Comparison of ENCODE assay signal across 9 cellular contexts in the genomic region with DNA sequence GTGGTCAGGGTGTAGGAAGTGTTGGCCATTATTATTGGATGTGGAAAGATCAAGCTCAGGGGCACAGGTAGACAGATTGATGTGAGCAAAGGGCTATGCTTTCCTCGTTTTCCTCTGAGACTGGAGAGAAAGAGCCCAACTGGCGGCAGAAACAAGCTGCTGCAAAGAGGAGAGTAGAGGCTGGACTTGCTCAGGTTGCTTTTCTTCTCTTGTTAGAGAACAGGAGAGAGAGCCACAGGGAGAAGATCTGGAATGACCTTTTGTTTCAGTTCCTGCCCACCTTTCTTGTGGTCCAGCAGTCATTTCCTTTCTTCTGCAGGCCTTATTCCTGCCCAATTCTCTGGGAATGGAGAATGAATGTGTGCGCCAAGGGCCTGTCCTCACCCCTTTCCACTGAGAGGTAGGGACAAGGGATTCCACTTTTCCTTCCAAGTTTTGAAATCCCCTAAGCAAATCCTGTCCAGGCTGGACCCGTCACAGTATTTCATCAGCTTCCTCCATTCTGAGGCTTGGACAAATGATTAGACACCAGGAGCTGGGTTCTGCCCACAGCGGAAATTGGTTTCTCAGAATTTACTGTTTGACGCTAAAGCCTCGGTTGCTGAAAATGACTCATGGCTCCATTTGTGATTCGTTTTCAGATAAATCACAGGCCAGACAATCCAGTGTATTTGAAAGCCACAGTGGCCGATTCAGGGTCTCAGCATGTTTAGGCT. TPM values are rescaled to one million over a fixed set of nuclear protein-coding genes. Genes with fewer than 3 reads are reported as not detected.
A peak's percentile ranks its signal among the peaks of the same experiment; 100 is the strongest.
DNase-seq lines count a peak whose midpoint lies in the region; ATAC-seq and TF ChIP-seq lines count a peak whose summit lies in the region.
"Had no signal": no experiment of that assay in that cellular context is flagged by ENCODE, and none has a peak within 500 bp of the region (broad histone marks: within the 10 kb centered on the region; RNA-seq: fewer than 3 reads in every experiment).

No MANE protein-coding gene starts in this region.

- no peaks in the 10 kb centered on the region for H3K79me2 ChIP-seq in SK-N-SH (ENCODE audit: insufficient read depth)

- H3K4me2 ChIP-seq in SK-N-SH: no peak overlapping the region

- DNase-seq in activated gamma-delta T cell treated with Interleukin-2 at 50 U/mL for 16 hours (peak; percentile 26), activated gamma-delta T cell (lab: John Stamatoyannopoulos, UW) (no peak), SK-N-SH (no peak), A172 (ENCODE audit: low spot score) (no peak), DMS114 treated with DMSO at 0.1 percent for 48 hours (lab: John Stamatoyannopoulos, UW; ENCODE audit: unreplicated experiment) (no peak)
- DNase-seq in activated CD4-positive, alpha-beta T cell treated with anti-CD3 and anti-CD28 coated beads for 36 hours: peak; percentile 64
- DNase-seq in central memory CD4-positive, alpha-beta T cell: peak; percentile 51
- DNase-seq: ACHN had no signal

- no peaks in the 10 kb centered on the region for H3K36me3 ChIP-seq in SK-N-SH (replicated peaks in 1 of 2; ENCODE audit: control insufficient read depth in 1 of 2, insufficient read depth in 2 of 2, low read length in 1 of 2)

- no peak overlapping the region for H3K9ac ChIP-seq in SK-N-SH

- TF ChIP-seq CTCF in SK-N-SH (IDR thresholded peaks at IDR 0.05): no peak

- POLR2A ChIA-PET in activated CD4-positive, alpha-beta T cell treated with anti-CD3 and anti-CD28 coated beads for 36 hours (lab: Charles Lee): interaction anchor here (1.3 kb wide), 1 partner anchor 8 kb away, joined by 8 read pairs; no protein-coding TSS in a partner anchor
- POLR2A ChIA-PET in SK-N-SH (lab: Yijun Ruan, JAX): no interaction called here

- no peak overlapping the region for H3K27ac ChIP-seq in SK-N-SH (ENCODE audit: low read depth in 2 of 2, low read length in 1 of 2)

- no peaks in the 10 kb centered on the region for H3F3A ChIP-seq in SK-N-SH (replicated peaks; ENCODE audit: insufficient read depth)

- peak; percentile 39 for ATAC-seq in activated CD4-positive, alpha-beta T cell treated with anti-CD3 and anti-CD28 coated beads for 36 hours
- ATAC-seq in stimulated activated memory B cell treated with anti-CD40 and anti-IgM and Interleukin-4, amounts not matched to agents 10 μg/mL and 1 μg/mL and 100 μg/mL, for 72 hours: no peak

- no peaks in the 10 kb centered on the region for H4K20me1 ChIP-seq in SK-N-SH (ENCODE audit: insufficient read depth)

- no peak for TF ChIP-seq EP300 in SK-N-SH (IDR thresholded peaks at IDR 0.05; ENCODE audit: borderline replicate concordance in 1 of 2, low read depth in 1 of 2, low read length in 1 of 2)

- TF ChIP-seq RAD21 in SK-N-SH (IDR thresholded peaks at IDR 0.05; ENCODE audit: low read length): no peak

- no peaks in the 10 kb centered on the region for H3K9me3 ChIP-seq in SK-N-SH

- H3K9me3 Mint-ChIP-seq in activated CD4-positive, alpha-beta T cell treated with anti-CD3 and anti-CD28 coated beads for 36 hours (ENCODE audit: low read depth): peaks cover 13% of the 10 kb centered on the region
- H3K9me3 Mint-ChIP-seq in stimulated activated memory B cell treated with anti-CD40 and anti-IgM and Interleukin-4, amounts not matched to agents 10 μg/mL and 1 μg/mL and 100 μg/mL, for 72 hours: peaks cover 9% of the 10 kb centered on the region

- 52% methylated on average over 9 of the region's 9 CpGs for WGBS in SK-N-SH (ENCODE audit: low lambda C conversion rate)

- H3K4me1 ChIP-seq in SK-N-SH (ENCODE audit: control insufficient read depth in 1 of 2, insufficient read depth in 2 of 2, low read depth in 1 of 2, low read length in 1 of 2): peaks cover 0 to 4% of the 10 kb centered on the region in 2 experiments; a peak in 2 of 4 replicates

- H2AFZ ChIP-seq in SK-N-SH (ENCODE audit: low read depth): no peak overlapping the region

- CTCF ChIA-PET in activated CD4-positive, alpha-beta T cell treated with anti-CD3 and anti-CD28 coated beads for 36 hours (lab: Charles Lee): interaction anchor here (0.5 to 1.4 kb wide), 6 partner anchors 8 to 423 kb away, joined by 3 to 7 read pairs (median 3); no protein-coding TSS in a partner anchor
- CTCF ChIA-PET in SK-N-SH (lab: Yijun Ruan, JAX): no interaction called here

- peak overlapping the region; percentile 0 for H3K4me3 Mint-ChIP-seq in activated CD4-positive, alpha-beta T cell treated with anti-CD3 and anti-CD28 coated beads for 36 hours
- H3K4me3 Mint-ChIP-seq in stimulated activated memory B cell treated with anti-CD40 and anti-IgM and Interleukin-4, amounts not matched to agents 10 μg/mL and 1 μg/mL and 100 μg/mL, for 72 hours: peak overlapping the region; percentile 38

- intact Hi-C loops in activated CD4-positive, alpha-beta T cell treated with anti-CD3 and anti-CD28 coated beads for 36 hours (cut with DNase I, micrococcal nuclease): no loop called here

- peak overlapping the region; percentile 95 for H3K27ac Mint-ChIP-seq in activated CD4-positive, alpha-beta T cell treated with anti-CD3 and anti-CD28 coated beads for 36 hours
- no peak overlapping the region for H3K27ac Mint-ChIP-seq in stimulated activated memory B cell treated with anti-CD40 and anti-IgM and Interleukin-4, amounts not matched to agents 10 μg/mL and 1 μg/mL and 100 μg/mL, for 72 hours

- H3K27me3 ChIP-seq in SK-N-SH (ENCODE audit: insufficient read depth): no peaks in the 10 kb centered on the region

- H3K4me1 Mint-ChIP-seq in activated CD4-positive, alpha-beta T cell treated with anti-CD3 and anti-CD28 coated beads for 36 hours: peaks cover 76% of the 10 kb centered on the region
- H3K4me1 Mint-ChIP-seq in stimulated activated memory B cell treated with anti-CD40 and anti-IgM and Interleukin-4, amounts not matched to agents 10 μg/mL and 1 μg/mL and 100 μg/mL, for 72 hours: peaks cover 25% of the 10 kb centered on the region

- no peaks in the 10 kb centered on the region for H3K9me2 ChIP-seq in SK-N-SH

- H3K4me3 ChIP-seq in SK-N-SH (ENCODE audit: low read depth in 2 of 2, low read length in 1 of 2): no peak overlapping the region

- peaks cover 43% of the 10 kb centered on the region for H3K36me3 Mint-ChIP-seq in activated CD4-positive, alpha-beta T cell treated with anti-CD3 and anti-CD28 coated beads for 36 hours (ENCODE audit: low read depth)
- peaks cover 30% of the 10 kb centered on the region for H3K36me3 Mint-ChIP-seq in stimulated activated memory B cell treated with anti-CD40 and anti-IgM and Interleukin-4, amounts not matched to agents 10 μg/mL and 1 μg/mL and 100 μg/mL, for 72 hours

- no peaks in the 10 kb centered on the region for H3K27me3 Mint-ChIP-seq in activated CD4-positive, alpha-beta T cell treated with anti-CD3 and anti-CD28 coated beads for 36 hours
- no peaks in the 10 kb centered on the region for H3K27me3 Mint-ChIP-seq in stimulated activated memory B cell treated with anti-CD40 and anti-IgM and Interleukin-4, amounts not matched to agents 10 μg/mL and 1 μg/mL and 100 μg/mL, for 72 hours

TF ChIP-seq in SK-N-SH, 30 proteins besides CTCF, POLR2A, EP300 and RAD21 (continues in another document):
- TF ChIP-seq MEF2A (IDR thresholded peaks at IDR 0.05; ENCODE audit: borderline replicate concordance, low read depth) (no peak), NRF1 (IDR thresholded peaks at IDR 0.05; ENCODE audit: low read depth, low read length) (no peak), JUND (IDR thresholded peaks at IDR 0.05) (no peak), TEAD4 (IDR thresholded peaks at IDR 0.05; ENCODE audit: borderline replicate concordance, insufficient read depth) (no peak), RCOR1 (IDR thresholded peaks at IDR 0.05; ENCODE audit: low read length) (no peak), NFIC (IDR thresholded peaks at IDR 0.05; ENCODE audit: borderline replicate concordance) (no peak), PBX3 (IDR thresholded peaks at IDR 0.05) (no peak), GABPA (IDR thresholded peaks at IDR 0.05; ENCODE audit: low read depth) (no peak), POLR2AphosphoS5 (IDR thresholded peaks at IDR 0.05; ENCODE audit: low read depth, low read length) (no peak), TCF12 (IDR thresholded peaks at IDR 0.05) (no peak), FOXM1 (IDR thresholded peaks at IDR 0.05; ENCODE audit: low read depth) (no peak)
- TF ChIP-seq, protein P1, sequence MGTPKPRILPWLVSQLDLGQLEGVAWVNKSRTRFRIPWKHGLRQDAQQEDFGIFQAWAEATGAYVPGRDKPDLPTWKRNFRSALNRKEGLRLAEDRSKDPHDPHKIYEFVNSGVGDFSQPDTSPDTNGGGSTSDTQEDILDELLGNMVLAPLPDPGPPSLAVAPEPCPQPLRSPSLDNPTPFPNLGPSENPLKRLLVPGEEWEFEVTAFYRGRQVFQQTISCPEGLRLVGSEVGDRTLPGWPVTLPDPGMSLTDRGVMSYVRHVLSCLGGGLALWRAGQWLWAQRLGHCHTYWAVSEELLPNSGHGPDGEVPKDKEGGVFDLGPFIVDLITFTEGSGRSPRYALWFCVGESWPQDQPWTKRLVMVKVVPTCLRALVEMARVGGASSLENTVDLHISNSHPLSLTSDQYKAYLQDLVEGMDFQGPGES (IDR thresholded peaks at IDR 0.05; ENCODE audit: low read depth, low read length): no peak

RNA-seq across cellular contexts. Expression of gene ZNF80, which starts 16.1 kb away (rescaled TPM):
- total RNA-seq in activated CD4-positive, alpha-beta T cell treated with anti-CD3 and anti-CD28 coated beads for 36 hours: under 1 TPM; 0.23 to 0.27 TPM
- polyA plus RNA-seq in SK-N-SH (2012; rRNA removed): not detected in 2 replicates
- polyA plus RNA-seq in SK-N-SH (2012; cell fraction: cytosol; rRNA removed): not detected in 2 replicates
- polyA plus RNA-seq in SK-N-SH (2012; cell fraction: nucleus; rRNA removed): not detected in 2 replicates
- not detected in 2 replicates for total RNA-seq in A172 (2014; rRNA removed; shearing (Covaris generic))

RNA-seq across cellular contexts. Expression of gene DRD3, which starts 42.5 kb away (rescaled TPM):
- total RNA-seq in activated CD4-positive, alpha-beta T cell treated with anti-CD3 and anti-CD28 coated beads for 36 hours: not detected
- polyA plus RNA-seq in SK-N-SH (2012; rRNA removed): not detected in 2 replicates
- not detected in 2 replicates for polyA plus RNA-seq in SK-N-SH (2012; cell fraction: cytosol; rRNA removed)
- polyA plus RNA-seq in SK-N-SH (2012; cell fraction: nucleus; rRNA removed): not detected in 2 replicates
- not detected in 2 replicates for total RNA-seq in A172 (2014; rRNA removed; shearing (Covaris generic))

Comparison
In these comparisons a context has a peak if more than half of its experiments do, and no peak if none do; other contexts are left out.
1. DNase-seq: peak in activated gamma-delta T cell treated with Interleukin-2 at 50 U/mL for 16 hours (single experiment), activated CD4-positive, alpha-beta T cell treated with anti-CD3 and anti-CD28 coated beads for 36 hours (single experiment) and central memory CD4-positive, alpha-beta T cell (single experiment); none in activated gamma-delta T cell (single experiment), SK-N-SH (single experiment), A172 (single experiment) and DMS114 treated with DMSO at 0.1 percent for 48 hours (single experiment).